In the genomic region with DNA sequence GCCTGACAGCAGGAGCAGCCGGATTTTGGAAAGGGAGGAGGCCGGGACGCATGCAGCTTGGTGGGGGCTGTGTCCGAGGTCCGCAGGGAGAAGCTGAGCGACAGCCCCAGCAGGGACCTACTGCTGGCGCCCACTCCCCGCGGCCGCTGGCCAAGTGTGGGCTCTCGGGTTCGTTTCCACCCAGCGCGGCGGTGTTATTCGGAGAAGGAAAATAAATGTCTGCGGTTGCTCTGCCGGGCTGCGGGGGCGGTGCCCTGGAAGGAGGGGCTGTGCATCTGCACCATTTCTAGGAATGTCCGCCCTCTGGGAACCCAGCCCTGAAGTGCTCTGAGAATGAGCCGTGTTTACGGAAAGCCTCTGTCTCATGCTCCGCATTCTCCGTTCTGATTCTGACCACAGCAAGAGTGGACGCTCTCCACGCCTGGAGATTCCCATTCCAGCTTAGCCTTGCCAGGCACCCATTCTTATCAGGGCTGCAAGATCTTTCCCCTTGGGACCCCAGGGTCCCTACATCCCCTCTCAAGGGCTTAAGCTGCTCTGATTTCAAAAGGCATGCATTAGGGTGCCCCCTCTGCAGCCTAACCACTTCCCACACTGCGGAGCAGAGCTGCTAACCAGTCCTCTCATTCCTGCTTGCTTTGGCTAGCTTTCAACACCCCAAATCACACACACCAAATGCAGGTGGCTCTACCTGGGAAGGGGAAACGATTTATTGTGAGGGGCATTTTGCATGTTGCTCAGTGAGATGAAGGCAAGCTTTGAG, we compare ENCODE assay signal across 8 cellular contexts.
DNase-seq lines count a peak whose midpoint lies in the region; ATAC-seq and TF ChIP-seq lines count a peak whose summit lies in the region.

No MANE protein-coding gene starts in this region.

- TF ChIP-seq CTCF in H9 (conservative IDR thresholded peaks at IDR 0.05) = peak; percentile 15; the same call in 1 of the 3 replicates
- TF ChIP-seq CTCF in parathyroid adenoma (IDR thresholded peaks at IDR 0.05) = no peak

- H3K27ac ChIP-seq in H9 (ENCODE audit: insufficient read length, low read depth, low read length) (no peak overlapping the region), parathyroid adenoma (peak overlapping the region; percentile 29)

- H3K79me1 ChIP-seq in H9 (ENCODE audit: insufficient read depth, low read depth, low read length, poor library complexity, severe bottlenecking) = no peaks in the 10 kb centered on the region

- no peak overlapping the region for H4K5ac ChIP-seq in H9 (ENCODE audit: insufficient read length, low read depth, low read length)

- no peak overlapping the region for H2BK20ac ChIP-seq in H9 (ENCODE audit: low read depth, low read length, poor library complexity, severe bottlenecking)

- H4K91ac ChIP-seq in H9 (ENCODE audit: insufficient read length, low read depth, low read length) = no peak overlapping the region

- H2BK15ac ChIP-seq in H9 (ENCODE audit: low read depth, low read length) = no peak overlapping the region

- H3K9me3 Mint-ChIP-seq in H9 = no peaks in the 10 kb centered on the region
- peaks cover under 1% of the 10 kb centered on the region for H3K9me3 Mint-ChIP-seq in activated naive CD8-positive, alpha-beta T cell treated with anti-CD3 and anti-CD28 coated beads for 36 hours

- no peak overlapping the region for H2BK5ac ChIP-seq in H9 (ENCODE audit: insufficient read length, low read length)

- H3K79me2 ChIP-seq in H9 (ENCODE audit: insufficient read depth, low read length) (no peaks in the 10 kb centered on the region), parathyroid adenoma (no peaks in the 10 kb centered on the region)

- H3K27me3 Mint-ChIP-seq in H9 (ENCODE audit: low read depth) = peaks cover 22% of the 10 kb centered on the region
- peaks cover 38% of the 10 kb centered on the region for H3K27me3 Mint-ChIP-seq in activated naive CD8-positive, alpha-beta T cell treated with anti-CD3 and anti-CD28 coated beads for 36 hours

- peak; percentile 95 for ATAC-seq in Right ventricle myocardium superior (ENCODE audit: poor library complexity)
- ATAC-seq in HG02981 (IDR thresholded peaks at IDR 0.05; ENCODE audit: unreplicated experiment) = no peak

- no peaks in the 10 kb centered on the region for H3K36me3 Mint-ChIP-seq in H9 (ENCODE audit: insufficient read depth in 1 of 3, low read depth in 3 of 3)
- no peaks in the 10 kb centered on the region for H3K36me3 Mint-ChIP-seq in activated naive CD8-positive, alpha-beta T cell treated with anti-CD3 and anti-CD28 coated beads for 36 hours

- H3K4me2 ChIP-seq in H9 (ENCODE audit: insufficient read depth, insufficient read length, low read length) (peak overlapping the region; percentile 95), parathyroid adenoma (ENCODE audit: low read length) (peak overlapping the region; percentile 61)

- H3K23me2 ChIP-seq in H9 (ENCODE audit: insufficient read length, low read depth, low read length, poor library complexity, severe bottlenecking) = peaks cover 9% of the 10 kb centered on the region

- WGBS in H9 (ENCODE audit: extremely low coverage, insufficient read length, low lambda C conversion rate) = no CpG with 5 or more reads among the region's 29 CpGs

- peak overlapping the region; percentile 33 for H3K4me3 ChIP-seq in parathyroid adenoma (ENCODE audit: low read depth, low read length)

- H3K9me3 ChIP-seq in H9 (ENCODE audit: control insufficient read depth, low read depth, low read length) (no peaks in the 10 kb centered on the region), parathyroid adenoma (ENCODE audit: control insufficient read depth, low read length) (no peaks in the 10 kb centered on the region)

- no peaks in the 10 kb centered on the region for H3K27me3 ChIP-seq in H9 (ENCODE audit: insufficient read depth, low read length)
- H3K27me3 ChIP-seq in parathyroid adenoma (ENCODE audit: control insufficient read depth, insufficient read depth, low read length) = peaks cover 7% of the 10 kb centered on the region

- no peak overlapping the region for H3K18ac ChIP-seq in H9 (ENCODE audit: insufficient read length, low read depth, low read length)

- H3K4me1 Mint-ChIP-seq in H9 = peaks cover 10 to 13% of the 10 kb centered on the region in 2 experiments
- H3K4me1 Mint-ChIP-seq in activated naive CD8-positive, alpha-beta T cell treated with anti-CD3 and anti-CD28 coated beads for 36 hours = peaks cover 6% of the 10 kb centered on the region

- intact Hi-C loops in Right ventricle myocardium superior (cut with DNase I) = no loop called here

- H4K20me1 ChIP-seq in H9 (ENCODE audit: control insufficient read depth, insufficient read depth, insufficient read length) = no peaks in the 10 kb centered on the region

- H2BK12ac ChIP-seq in H9 (ENCODE audit: insufficient read length, low read depth, low read length) = no peak overlapping the region

- H3K9ac ChIP-seq in H9 (ENCODE audit: extremely low read depth, insufficient read length, low read length) (peak overlapping the region; percentile 43), parathyroid adenoma (no peak overlapping the region)

- H3K14ac ChIP-seq in H9 (ENCODE audit: insufficient read depth, low read length) = peak overlapping the region; percentile 39

- H2AFZ ChIP-seq in H9 (ENCODE audit: low read length) = peak overlapping the region; percentile 43
- peak overlapping the region; percentile 63 for H2AFZ ChIP-seq in parathyroid adenoma

- H3K4me3 Mint-ChIP-seq in H9 = peak overlapping the region; percentile 74 to 85
- H3K4me3 Mint-ChIP-seq in activated naive CD8-positive, alpha-beta T cell treated with anti-CD3 and anti-CD28 coated beads for 36 hours = no peak overlapping the region

- no peaks in the 10 kb centered on the region for H3K36me3 ChIP-seq in parathyroid adenoma (ENCODE audit: control insufficient read depth, insufficient read depth, low read length)

- H3K27ac Mint-ChIP-seq in H9 = peak overlapping the region in 1 of 3 experiments; percentile 68; a peak in 1 of 7 replicates
- no peak overlapping the region for H3K27ac Mint-ChIP-seq in activated naive CD8-positive, alpha-beta T cell treated with anti-CD3 and anti-CD28 coated beads for 36 hours

- no peak overlapping the region for H3K23ac ChIP-seq in H9 (ENCODE audit: insufficient read length, low read depth, low read length)

- no peak overlapping the region for H2AK5ac ChIP-seq in H9 (ENCODE audit: insufficient read length, low read length)

- peak; percentile 68 for DNase-seq in H9
- peak; percentile 24 for DNase-seq in activated naive CD8-positive, alpha-beta T cell treated with anti-CD3 and anti-CD28 coated beads for 36 hours
- DNase-seq in Right ventricle myocardium superior = peak; percentile 84
- DNase-seq in AML-193 (lab: John Stamatoyannopoulos, UW) = no peak
- no peak for DNase-seq in SIG-M5 treated with dmso at 0.1 percent for 504 hours (lab: John Stamatoyannopoulos, UW; ENCODE audit: unreplicated experiment)
- no peak for DNase-seq in cerebellum (ENCODE audit: low spot score)

- H3K4me1 ChIP-seq in H9 (ENCODE audit: insufficient read depth, low read length) = no peaks in the 10 kb centered on the region
- peaks cover 2% of the 10 kb centered on the region for H3K4me1 ChIP-seq in parathyroid adenoma

- H3K56ac ChIP-seq in H9 (ENCODE audit: insufficient read length, low read depth, low read length) = no peak overlapping the region

- no peak overlapping the region for H2BK120ac ChIP-seq in H9 (ENCODE audit: low read depth, low read length, poor library complexity, severe bottlenecking)

- no peak overlapping the region for H3T11ph ChIP-seq in H9 (ENCODE audit: low read length)

- peak overlapping the region; percentile 6 for H4K8ac ChIP-seq in H9 (replicated peaks; ENCODE audit: insufficient read length, low read depth, low read length)

- no peak overlapping the region for H3K4ac ChIP-seq in H9 (ENCODE audit: low read depth, low read length)

Comparison
In these comparisons a context has a peak if more than half of its experiments do, and no peak if none do; other contexts are left out.
1. DNase-seq: peak in H9 (single experiment), activated naive CD8-positive, alpha-beta T cell treated with anti-CD3 and anti-CD28 coated beads for 36 hours (single experiment) and Right ventricle myocardium superior (single experiment); none in AML-193 (0 of 2), SIG-M5 treated with dmso at 0.1 percent for 504 hours (single experiment) and cerebellum (single experiment).